8 cellular contexts compared by ENCODE assay signal in the genomic region with DNA sequence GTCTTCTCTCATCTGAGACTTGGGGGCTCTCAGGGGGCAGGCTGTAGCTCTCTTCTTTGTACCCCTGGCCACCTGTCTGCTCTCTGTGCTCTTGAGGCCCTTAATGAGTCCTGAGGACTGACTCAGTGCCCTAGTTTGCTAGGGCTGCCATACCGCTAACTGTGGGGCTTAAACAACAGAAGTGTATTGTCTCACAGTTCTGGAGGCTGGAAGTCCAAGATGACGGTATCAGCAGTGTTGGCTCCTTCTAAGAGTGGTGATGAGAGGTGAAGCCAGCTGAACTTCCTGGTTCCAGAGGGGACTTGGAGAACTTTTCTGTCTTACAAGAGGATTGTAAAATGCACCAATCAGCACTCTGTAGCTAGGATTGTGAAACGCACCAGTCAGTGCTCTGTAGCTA.
"Had no signal": no experiment of that assay in that cellular context is flagged by ENCODE, and none has a peak within 500 bp of the region (broad histone marks: within the 10 kb centered on the region; RNA-seq: fewer than 3 reads in every experiment).

No MANE protein-coding gene starts in this region.

- H3K4me3 ChIP-seq: GM12878 had no signal

- DNase-seq: GDM1, GF-D8 had no signal

- FAIRE-seq: G401.6, GM12878, GM12891, GM12892, GM18507, GM19239 had no signal

- ATAC-seq: GM12878 had no signal
